23 cellular contexts compared by ENCODE assay signal in the genomic region with DNA sequence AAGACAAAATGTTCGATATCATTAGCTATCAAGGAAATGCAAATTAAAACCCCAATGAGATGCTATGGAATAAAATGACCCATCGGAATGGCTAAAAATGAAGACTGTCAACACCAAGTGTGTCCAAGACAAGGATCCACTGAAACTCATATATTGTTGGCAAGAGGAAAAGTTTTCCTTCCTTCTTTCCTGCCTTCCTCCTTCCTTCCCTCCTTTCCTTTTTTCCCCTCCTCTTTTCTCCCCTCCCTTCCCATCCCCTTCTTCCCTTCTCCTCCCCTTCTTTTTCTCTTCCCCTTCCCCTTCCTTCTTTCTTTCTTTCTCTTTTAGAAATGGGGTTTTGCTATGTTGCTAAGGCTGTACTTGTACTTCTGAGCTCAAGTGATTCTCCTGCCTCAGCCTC.
DNase-seq lines count a peak whose midpoint lies in the region; ATAC-seq, FAIRE-seq and TF ChIP-seq lines count a peak whose summit lies in the region.
"Had no signal": no experiment of that assay in that cellular context is flagged by ENCODE, and none has a peak within 500 bp of the region (broad histone marks: within the 10 kb centered on the region; RNA-seq: fewer than 3 reads in every experiment).

No MANE protein-coding gene starts in this region.

- TF ChIP-seq CTCF in HepG2 (CRISPR knock-in tag; IDR thresholded peaks at IDR 0.05) (no peak), right lobe of liver (IDR thresholded peaks at IDR 0.05) (no peak), A673 (conservative IDR thresholded peaks at IDR 0.05; ENCODE audit: low read depth, low read length) (no peak)

- TF ChIP-seq POLR2A in HepG2 (IDR thresholded peaks at IDR 0.05; ENCODE audit: insufficient read depth in 1 of 2, low read depth in 2 of 2, low read length in 2 of 2): no peak
- TF ChIP-seq POLR2A in right lobe of liver (IDR thresholded peaks at IDR 0.05): no peak

- H3K27me3 ChIP-seq in HepG2 (ENCODE audit: control insufficient read depth in 1 of 2, insufficient read depth in 2 of 2, low read length in 2 of 2) (peaks cover 0 to 8% of the 10 kb centered on the region in 2 experiments; a peak in 1 of 5 replicates), right lobe of liver (no peaks in the 10 kb centered on the region), small intestine (ENCODE audit: control insufficient read depth in 2 of 2, insufficient read depth in 2 of 2, low read length in 2 of 2) (no peaks in the 10 kb centered on the region), A673 (replicated peaks; ENCODE audit: insufficient read depth, low read depth, low read length, poor library complexity) (no peaks in the 10 kb centered on the region)
- H3K27me3 ChIP-seq: BE2C, BLaER1 had no signal

- no peaks in the 10 kb centered on the region for H3K79me2 ChIP-seq in HepG2 (ENCODE audit: insufficient read depth, low read length)

- no peaks in the 10 kb centered on the region for H3K36me3 ChIP-seq in HepG2 (replicated peaks in 1 of 2; ENCODE audit: control insufficient read depth in 1 of 2, insufficient read depth in 2 of 2, low read length in 2 of 2)
- H3K36me3 ChIP-seq in right lobe of liver: no peaks in the 10 kb centered on the region
- no peaks in the 10 kb centered on the region for H3K36me3 ChIP-seq in small intestine (ENCODE audit: control insufficient read depth in 2 of 2, insufficient read depth in 2 of 2, low read length in 2 of 2)
- no peaks in the 10 kb centered on the region for H3K36me3 ChIP-seq in A673 (ENCODE audit: insufficient read depth, low read length, poor library complexity, severe bottlenecking)
- H3K36me3 ChIP-seq: BE2C, BLaER1 had no signal

- CTCF ChIA-PET in HepG2 (lab: Yijun Ruan, JAX; ENCODE audit: low intra/inter-chr PET ratio, low total read pairs): no interaction called here
- CTCF ChIA-PET in A673 (lab: Charles Lee): no interaction called here

- no peaks in the 10 kb centered on the region for H3K9me3 ChIP-seq in HepG2 (ENCODE audit: low read length)
- H3K9me3 ChIP-seq in right lobe of liver: no peaks in the 10 kb centered on the region
- H3K9me3 ChIP-seq in T-helper 17 cell (ENCODE audit: control insufficient read depth, low read length, poor library complexity, severe bottlenecking): no peaks in the 10 kb centered on the region
- H3K9me3 ChIP-seq in small intestine (ENCODE audit: control insufficient read depth, low read depth): no peaks in the 10 kb centered on the region
- no peaks in the 10 kb centered on the region for H3K9me3 ChIP-seq in A673 (ENCODE audit: low read depth, low read length, poor library complexity, severe bottlenecking)
- H3K9me3 ChIP-seq: A549, BE2C, BLaER1 had no signal

- 18% methylated on average over 2 of the region's 2 CpGs for whole genome bisulfite sequencing in HepG2 (ENCODE audit: low lambda C conversion rate)
- WGBS in right lobe of liver (ENCODE audit: insufficient coverage, low coverage, low lambda C conversion rate, missing lambda C conversion rate): 66% methylated on average over 2 of the region's 2 CpGs
- WGBS in small intestine, 3 donors: 94 to 97% (median 96%) methylated on average over 2 of the region's 2 CpGs

- H3K4me3 ChIP-seq in HepG2 (replicated peaks in 1 of 3; ENCODE audit: insufficient read depth in 1 of 3, low read depth in 2 of 3, low read length in 3 of 3) (no peak overlapping the region), right lobe of liver (no peak overlapping the region), small intestine (ENCODE audit: low read depth in 1 of 2, low read length in 2 of 2) (no peak overlapping the region), A673 (ENCODE audit: low read depth, low read length, poor library complexity, severe bottlenecking) (no peak overlapping the region)
- H3K4me3 ChIP-seq: A549, BLaER1 had no signal

- H3K4me3 Mint-ChIP-seq in T-helper 17 cell: no peak overlapping the region
- H3K4me3 Mint-ChIP-seq: CD14-positive monocyte; CD4-positive, alpha-beta memory T cell; CD4-positive, CD25-positive, alpha-beta regulatory T cell; CD8-positive, alpha-beta memory T cell had no signal

- no peaks in the 10 kb centered on the region for H3K27me3 Mint-ChIP-seq in T-helper 17 cell

- TF ChIP-seq EP300 in HepG2 (IDR thresholded peaks at IDR 0.05; ENCODE audit: low read depth in 2 of 2, low read length in 2 of 2): no peak
- TF ChIP-seq EP300 in HepG2 (CRISPR knock-in tag; IDR thresholded peaks at IDR 0.05; ENCODE audit: borderline replicate concordance): no peak

- H3K4me1 ChIP-seq in HepG2 (ENCODE audit: insufficient read depth, low read length): no peaks in the 10 kb centered on the region
- no peaks in the 10 kb centered on the region for H3K4me1 ChIP-seq in right lobe of liver
- H3K4me1 ChIP-seq in small intestine (ENCODE audit: control insufficient read depth in 2 of 2, insufficient read depth in 1 of 2, low read depth in 1 of 2, low read length in 1 of 2): no peaks in the 10 kb centered on the region
- H3K4me1 ChIP-seq in A673 (ENCODE audit: insufficient read depth, low read length, poor library complexity, severe bottlenecking): no peaks in the 10 kb centered on the region
- H3K4me1 ChIP-seq: BE2C, BLaER1 had no signal

- no peaks in the 10 kb centered on the region for H3K4me1 Mint-ChIP-seq in T-helper 17 cell
- H3K4me1 Mint-ChIP-seq: CD4-positive, alpha-beta memory T cell; CD4-positive, CD25-positive, alpha-beta regulatory T cell; CD8-positive, alpha-beta memory T cell had no signal

- H3K36me3 Mint-ChIP-seq in T-helper 17 cell (ENCODE audit: low read depth): no peaks in the 10 kb centered on the region
- H3K36me3 Mint-ChIP-seq: CD14-positive monocyte; CD4-positive, alpha-beta memory T cell; CD4-positive, CD25-positive, alpha-beta regulatory T cell; CD8-positive, alpha-beta memory T cell had no signal

- no peaks in the 10 kb centered on the region for H4K20me1 ChIP-seq in HepG2 (ENCODE audit: insufficient read depth, low read length)
- H4K20me1 ChIP-seq: BLaER1 had no signal

- BruUV-seq in HepG2 (replicated peaks; lab: Mats Ljungman, UMichigan) (no TSS peak), A673 (replicated peaks; lab: Mats Ljungman, UMichigan) (no TSS peak)

- POLR2A ChIA-PET in HepG2 (lab: Yijun Ruan, JAX) (no interaction called here), A673 (lab: Charles Lee; ENCODE audit: low non-redundant PET) (no interaction called here)

- in situ Hi-C loops in HepG2 (cut with HindIII; ENCODE audit: extremely low pct_ligation_motif_present, low pct_unique_long_range_greater_than_20kb): no loop called here

- ATAC-seq in HepG2 (no peak), right lobe of liver (no peak), T-helper 17 cell (no peak)
- ATAC-seq: A549 had no signal

- no peak overlapping the region for H3K9ac ChIP-seq in HepG2 (ENCODE audit: insufficient read depth, low read depth, low read length)
- H3K9ac ChIP-seq: BLaER1 had no signal

- FAIRE-seq in HepG2 (lab: Jason Lieb, UNC): no peak
- no peak for FAIRE-seq in small intestine (lab: Jason Lieb, UNC)
- FAIRE-seq: A549, G401.6, GM12891, GM19239 had no signal

- DNase-seq in HepG2 (ENCODE audit: low spot score) (no peak), right lobe of liver (no peak), T-helper 17 cell (no peak), small intestine (no peak), A673 (ENCODE audit: low spot score) (no peak)
- DNase-seq: ACHN; BE2C; C1 segment of cervical spinal cord; CD4-positive, alpha-beta memory T cell; CD4-positive, CD25-positive, alpha-beta regulatory T cell; CD8-positive, alpha-beta memory T cell; COR-L47; DMS 273 treated with DMSO at 0.1 percent for 48 hours; DMS153; DMS79 treated with DMSO at 0.1 percent for 48 hours; GF-D8 had no signal

- no peak overlapping the region for H3K27ac ChIP-seq in HepG2 (ENCODE audit: extremely low read length, insufficient read depth, low read length)
- H3K27ac ChIP-seq in right lobe of liver: no peak overlapping the region
- no peak overlapping the region for H3K27ac ChIP-seq in small intestine (ENCODE audit: low read depth in 1 of 2, low read length in 1 of 2)
- no peak overlapping the region for H3K27ac ChIP-seq in A673 (ENCODE audit: low read depth, low read length, poor library complexity, severe bottlenecking)
- H3K27ac ChIP-seq: 22Rv1, A549, BLaER1 had no signal

- peak overlapping the region; percentile 67 for H3K27ac Mint-ChIP-seq in T-helper 17 cell
- H3K27ac Mint-ChIP-seq: CD14-positive monocyte; CD4-positive, alpha-beta memory T cell; CD8-positive, alpha-beta memory T cell had no signal

- intact Hi-C loops in HepG2 (cut with micrococcal nuclease; ENCODE audit: unreplicated experiment): no loop called here
- intact Hi-C loops in right lobe of liver (cut with DNase I): no loop called here
- intact Hi-C loops in A673 (cut with micrococcal nuclease; ENCODE audit: unreplicated experiment): no loop called here

- H2AFZ ChIP-seq in HepG2 (ENCODE audit: low read length): no peak overlapping the region

- H3K4me2 ChIP-seq in HepG2 (ENCODE audit: low read depth, low read length): no peak overlapping the region
- H3K4me2 ChIP-seq: A549, BLaER1 had no signal

- no peak for TF ChIP-seq RAD21 in HepG2 (CRISPR knock-in tag; IDR thresholded peaks at IDR 0.05)

TF ChIP-seq in HepG2, 621 proteins besides CTCF, POLR2A, EP300 and RAD21 (continues in another document):
- TF ChIP-seq CBX2 (IDR thresholded peaks at IDR 0.05; ENCODE audit: low read depth, low read length): no peak
- TF ChIP-seq CBX2 (CRISPR knock-in tag; IDR thresholded peaks at IDR 0.05; ENCODE audit: low read depth): no peak
- TF ChIP-seq SATB2 (CRISPR knock-in tag; IDR thresholded peaks at IDR 0.05): no peak
- no peak for TF ChIP-seq POLR2G (IDR thresholded peaks at IDR 0.05; ENCODE audit: low read depth, low read length)
- TF ChIP-seq, protein P1, sequence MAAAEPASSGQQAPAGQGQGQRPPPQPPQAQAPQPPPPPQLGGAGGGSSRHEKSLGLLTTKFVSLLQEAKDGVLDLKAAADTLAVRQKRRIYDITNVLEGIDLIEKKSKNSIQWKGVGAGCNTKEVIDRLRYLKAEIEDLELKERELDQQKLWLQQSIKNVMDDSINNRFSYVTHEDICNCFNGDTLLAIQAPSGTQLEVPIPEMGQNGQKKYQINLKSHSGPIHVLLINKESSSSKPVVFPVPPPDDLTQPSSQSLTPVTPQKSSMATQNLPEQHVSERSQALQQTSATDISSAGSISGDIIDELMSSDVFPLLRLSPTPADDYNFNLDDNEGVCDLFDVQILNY (CRISPR knock-in tag; conservative IDR thresholded peaks at IDR 0.05): no peak
- no peak for TF ChIP-seq DR1 (CRISPR knock-in tag; IDR thresholded peaks at IDR 0.05)
- TF ChIP-seq NFRKB (IDR thresholded peaks at IDR 0.05): no peak
- TF ChIP-seq TAF15 (IDR thresholded peaks at IDR 0.05; ENCODE audit: low read depth, low read length, poor library complexity, severe bottlenecking): no peak
- TF ChIP-seq, protein P2, sequence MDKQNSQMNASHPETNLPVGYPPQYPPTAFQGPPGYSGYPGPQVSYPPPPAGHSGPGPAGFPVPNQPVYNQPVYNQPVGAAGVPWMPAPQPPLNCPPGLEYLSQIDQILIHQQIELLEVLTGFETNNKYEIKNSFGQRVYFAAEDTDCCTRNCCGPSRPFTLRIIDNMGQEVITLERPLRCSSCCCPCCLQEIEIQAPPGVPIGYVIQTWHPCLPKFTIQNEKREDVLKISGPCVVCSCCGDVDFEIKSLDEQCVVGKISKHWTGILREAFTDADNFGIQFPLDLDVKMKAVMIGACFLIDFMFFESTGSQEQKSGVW (CRISPR knock-in tag; IDR thresholded peaks at IDR 0.05; ENCODE audit: borderline replicate concordance): no peak
- TF ChIP-seq ZNF33A (CRISPR knock-in tag; IDR thresholded peaks at IDR 0.05; ENCODE audit: borderline replicate concordance): no peak
